Comparison of ENCODE assay signal across 25 cellular contexts in the genomic region with DNA sequence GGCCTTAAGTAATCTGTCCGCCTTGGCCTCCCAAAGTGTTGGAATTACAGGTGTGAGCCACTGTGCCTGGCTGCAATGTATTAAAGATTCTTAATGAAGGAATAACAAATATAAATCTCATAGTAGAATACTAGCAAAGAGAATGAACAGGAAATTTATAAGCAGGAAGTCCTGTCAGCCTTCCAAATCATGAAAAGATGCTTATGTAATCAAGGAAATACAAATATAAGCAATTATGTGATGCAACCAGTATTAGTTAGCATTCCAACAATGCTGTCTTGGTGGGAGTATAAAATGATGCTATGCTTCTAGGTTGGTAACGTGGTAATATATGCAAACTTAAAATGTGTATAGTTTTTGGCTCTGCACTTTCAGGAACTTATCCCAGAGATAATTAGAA.
A peak's percentile ranks its signal among the peaks of the same experiment; 100 is the strongest.
DNase-seq lines count a peak whose midpoint lies in the region; ATAC-seq and TF ChIP-seq lines count a peak whose summit lies in the region.
"Had no signal": no experiment of that assay in that cellular context is flagged by ENCODE, and none has a peak within 500 bp of the region (broad histone marks: within the 10 kb centered on the region; RNA-seq: fewer than 3 reads in every experiment).

No MANE protein-coding gene starts in this region.

- H3K27me3 Mint-ChIP-seq in effector memory CD8-positive, alpha-beta T cell, result no peaks in the 10 kb centered on the region
- peaks cover 4% of the 10 kb centered on the region for H3K27me3 Mint-ChIP-seq in glutamatergic neuron (ENCODE audit: unreplicated experiment)
- H3K27me3 Mint-ChIP-seq in naive thymus-derived CD4-positive, alpha-beta T cell, result no peaks in the 10 kb centered on the region
- no peaks in the 10 kb centered on the region for H3K27me3 Mint-ChIP-seq in natural killer cell (ENCODE audit: low read depth in 2 of 2)
- no peaks in the 10 kb centered on the region for H3K27me3 Mint-ChIP-seq in activated CD8-positive, alpha-beta T cell treated with anti-CD3 and anti-CD28 coated beads, Interleukin-2, amount 10 ng/mL, durations not matched to agents 7 days and 5 days (ENCODE audit: low read depth)
- H3K27me3 Mint-ChIP-seq: activated naive CD8-positive, alpha-beta T cell had no signal

- no peak overlapping the region for H2BK20ac ChIP-seq in IMR-90 (ENCODE audit: low read depth, low read length)

- no peak overlapping the region for H4K8ac ChIP-seq in IMR-90 (ENCODE audit: low read depth in 2 of 2, low read length in 2 of 2)

- H2AFZ ChIP-seq in IMR-90 (replicated peaks; ENCODE audit: low read length, poor library complexity), result no peak overlapping the region

- H3K9me1 ChIP-seq in IMR-90 (ENCODE audit: insufficient read depth, low read length), result peaks cover 3% of the 10 kb centered on the region; the same call in 1 of the 2 replicates

- H3K4me2 ChIP-seq in IMR-90 (ENCODE audit: low read depth, low read length), result no peak overlapping the region
- H3K4me2 ChIP-seq: SK-N-SH had no signal

- no peak overlapping the region for H2AK9ac ChIP-seq in IMR-90 (replicated peaks; ENCODE audit: low read depth, low read length, poor library complexity)

- peaks cover 3 to 16% of the 10 kb centered on the region in 2 experiments; a peak in 3 of 4 replicates for H3K79me1 ChIP-seq in IMR-90 (ENCODE audit: low read depth in 1 of 2, low read length in 2 of 2)

- in situ Hi-C loops in IMR-90 (cut with MboI; ENCODE audit: low sequenced_read_pairs), result no loop called here

- no peaks in the 10 kb centered on the region for H3K9me3 ChIP-seq in IMR-90 (ENCODE audit: control insufficient read depth, insufficient read depth, low read length)
- no peaks in the 10 kb centered on the region for H3K9me3 ChIP-seq in naive thymus-derived CD4-positive, alpha-beta T cell (ENCODE audit: control insufficient read depth in 2 of 3, low read length in 3 of 3)
- H3K9me3 ChIP-seq: ascending aorta, SK-N-SH had no signal

- no peak overlapping the region for H3K4me3 Mint-ChIP-seq in effector memory CD8-positive, alpha-beta T cell
- H3K4me3 Mint-ChIP-seq in glutamatergic neuron (ENCODE audit: unreplicated experiment), result no peak overlapping the region
- H3K4me3 Mint-ChIP-seq in naive thymus-derived CD4-positive, alpha-beta T cell, result no peak overlapping the region
- H3K4me3 Mint-ChIP-seq in natural killer cell, result no peak overlapping the region
- H3K4me3 Mint-ChIP-seq in activated CD8-positive, alpha-beta T cell treated with anti-CD3 and anti-CD28 coated beads, Interleukin-2, amount 10 ng/mL, durations not matched to agents 7 days and 5 days, result no peak overlapping the region
- H3K4me3 Mint-ChIP-seq: activated naive CD8-positive, alpha-beta T cell had no signal

- POLR2A ChIA-PET in IMR-90 (lab: Charles Lee; ENCODE audit: unreplicated experiment), result no interaction called here
- POLR2A ChIA-PET in naive thymus-derived CD4-positive, alpha-beta T cell (lab: Charles Lee), result no interaction called here
- POLR2A ChIA-PET in activated CD8-positive, alpha-beta T cell treated with anti-CD3 and anti-CD28 coated beads, Interleukin-2, amount 10 ng/mL, durations not matched to agents 7 days and 5 days (lab: Charles Lee), result interaction anchor here (0.6 kb wide), 1 partner anchor 1039 kb away, joined by 3 read pairs; no protein-coding TSS in a partner anchor

- H3K27ac Mint-ChIP-seq in effector memory CD8-positive, alpha-beta T cell, result peak overlapping the region; percentile 27 to 77
- H3K27ac Mint-ChIP-seq in glutamatergic neuron (ENCODE audit: unreplicated experiment) (peak overlapping the region; percentile 91), natural killer cell (no peak overlapping the region)
- peak overlapping the region in 4 of 9 donors; percentile 38 to 72 (median 52) for H3K27ac Mint-ChIP-seq in naive thymus-derived CD4-positive, alpha-beta T cell
- H3K27ac Mint-ChIP-seq in activated CD8-positive, alpha-beta T cell treated with anti-CD3 and anti-CD28 coated beads, Interleukin-2, amount 10 ng/mL, durations not matched to agents 7 days and 5 days, result no peak overlapping the region
- H3K27ac Mint-ChIP-seq: activated naive CD8-positive, alpha-beta T cell had no signal

- H3K9ac ChIP-seq in IMR-90 (ENCODE audit: low read depth, low read length), result no peak overlapping the region
- H3K9ac ChIP-seq: SK-N-SH had no signal

- H4K91ac ChIP-seq in IMR-90 (ENCODE audit: insufficient read depth, low read depth, low read length), result no peak overlapping the region

- H3K27me3 ChIP-seq in IMR-90 (ENCODE audit: control insufficient read depth, insufficient read depth, low read length), result no peaks in the 10 kb centered on the region
- H3K27me3 ChIP-seq in naive thymus-derived CD4-positive, alpha-beta T cell (ENCODE audit: control insufficient read depth in 2 of 2, insufficient read depth in 2 of 2, low read length in 2 of 2), result no peaks in the 10 kb centered on the region
- H3K27me3 ChIP-seq: ascending aorta, BE2C, stomach, tibial nerve had no signal

- H2BK5ac ChIP-seq in IMR-90 (ENCODE audit: low read depth, low read length, poor library complexity, severe bottlenecking), result no peak overlapping the region

- CTCF ChIA-PET in IMR-90 (lab: Yijun Ruan, JAX), result no interaction called here
- CTCF ChIA-PET in naive thymus-derived CD4-positive, alpha-beta T cell (lab: Charles Lee), result no interaction called here
- CTCF ChIA-PET in activated CD8-positive, alpha-beta T cell treated with anti-CD3 and anti-CD28 coated beads, Interleukin-2, amount 10 ng/mL, durations not matched to agents 7 days and 5 days (lab: Charles Lee), result no interaction called here

- no peak overlapping the region for H2BK15ac ChIP-seq in IMR-90 (ENCODE audit: low read depth, low read length)

- intact Hi-C loops in IMR-90 (cut with micrococcal nuclease), result no loop called here
- intact Hi-C loops in naive thymus-derived CD4-positive, alpha-beta T cell (cut with micrococcal nuclease), result no loop called here
- intact Hi-C loops in natural killer cell (cut with micrococcal nuclease), result no loop called here

- ATAC-seq in IMR-90 (ENCODE audit: low read depth) (peak; percentile 35), natural killer cell (no peak)
- no peak for ATAC-seq in effector memory CD8-positive, alpha-beta T cell (replicated peaks)
- no peak for ATAC-seq in naive thymus-derived CD4-positive, alpha-beta T cell
- no peak for ATAC-seq in activated CD8-positive, alpha-beta T cell treated with anti-CD3 and anti-CD28 coated beads, Interleukin-2, amount 10 ng/mL, durations not matched to agents 7 days and 5 days

- H3K18ac ChIP-seq in IMR-90 (ENCODE audit: low read depth, low read length), result no peak overlapping the region

- no peaks in the 10 kb centered on the region for H3K36me3 ChIP-seq in IMR-90 (ENCODE audit: control insufficient read depth, insufficient read depth, low read length)
- H3K36me3 ChIP-seq in naive thymus-derived CD4-positive, alpha-beta T cell (ENCODE audit: control insufficient read depth in 2 of 3, insufficient read depth in 3 of 3, low read length in 3 of 3), result peaks cover 0 to 4% (median 4%) of the 10 kb centered on the region in 3 experiments

- TF ChIP-seq RAD21 in IMR-90 (IDR thresholded peaks at IDR 0.05; ENCODE audit: low read length), result no peak

- H3K36me3 Mint-ChIP-seq in effector memory CD8-positive, alpha-beta T cell (ENCODE audit: insufficient read depth), result peaks cover 2% of the 10 kb centered on the region
- H3K36me3 Mint-ChIP-seq in glutamatergic neuron (ENCODE audit: unreplicated experiment) (peaks cover 21% of the 10 kb centered on the region), natural killer cell (peaks cover 5% of the 10 kb centered on the region)
- H3K36me3 Mint-ChIP-seq in naive thymus-derived CD4-positive, alpha-beta T cell, result peaks cover 11 to 48% (median 26%) of the 10 kb centered on the region in 5 donors
- peaks cover 57% of the 10 kb centered on the region for H3K36me3 Mint-ChIP-seq in activated CD8-positive, alpha-beta T cell treated with anti-CD3 and anti-CD28 coated beads, Interleukin-2, amount 10 ng/mL, durations not matched to agents 7 days and 5 days (ENCODE audit: low read depth)

- peaks cover 6 to 25% of the 10 kb centered on the region in 2 donors for H3K4me1 Mint-ChIP-seq in effector memory CD8-positive, alpha-beta T cell (ENCODE audit: low read depth in 2 of 2)
- H3K4me1 Mint-ChIP-seq in glutamatergic neuron (ENCODE audit: low read depth, unreplicated experiment), result no peaks in the 10 kb centered on the region
- H3K4me1 Mint-ChIP-seq in naive thymus-derived CD4-positive, alpha-beta T cell, result peaks cover 7 to 32% (median 17%) of the 10 kb centered on the region in 7 donors
- peaks cover 21 to 34% of the 10 kb centered on the region in 2 donors for H3K4me1 Mint-ChIP-seq in natural killer cell
- peaks cover 14% of the 10 kb centered on the region for H3K4me1 Mint-ChIP-seq in activated CD8-positive, alpha-beta T cell treated with anti-CD3 and anti-CD28 coated beads, Interleukin-2, amount 10 ng/mL, durations not matched to agents 7 days and 5 days (ENCODE audit: low read depth)

- no peaks in the 10 kb centered on the region for H3K4me1 ChIP-seq in IMR-90 (ENCODE audit: control insufficient read depth, insufficient read depth, low read length)
- no peaks in the 10 kb centered on the region for H3K4me1 ChIP-seq in naive thymus-derived CD4-positive, alpha-beta T cell (ENCODE audit: control insufficient read depth in 2 of 2, insufficient read depth in 2 of 2, low read length in 2 of 2)
- H3K4me1 ChIP-seq: ascending aorta, BE2C, tibial nerve had no signal

- no peak overlapping the region for H3K56ac ChIP-seq in IMR-90 (ENCODE audit: extremely low read depth, insufficient read depth, low read length)

- H3K4ac ChIP-seq in IMR-90 (ENCODE audit: low read depth, low read length), result peak overlapping the region; percentile 42; the same call in 1 of the 2 replicates

- H2BK120ac ChIP-seq in IMR-90 (ENCODE audit: low read depth, low read length), result no peak overlapping the region

- no peaks in the 10 kb centered on the region for H3K9me3 Mint-ChIP-seq in effector memory CD8-positive, alpha-beta T cell
- H3K9me3 Mint-ChIP-seq in glutamatergic neuron (ENCODE audit: unreplicated experiment) (peaks cover 7% of the 10 kb centered on the region), natural killer cell (no peaks in the 10 kb centered on the region)
- H3K9me3 Mint-ChIP-seq in naive thymus-derived CD4-positive, alpha-beta T cell, result peaks cover 0 to 11% (median 5%) of the 10 kb centered on the region in 11 donors
- H3K9me3 Mint-ChIP-seq in activated CD8-positive, alpha-beta T cell treated with anti-CD3 and anti-CD28 coated beads, Interleukin-2, amount 10 ng/mL, durations not matched to agents 7 days and 5 days (ENCODE audit: insufficient read depth), result peaks cover 9% of the 10 kb centered on the region

- no peak overlapping the region for H3K27ac ChIP-seq in IMR-90 (ENCODE audit: insufficient read depth, low read length)
- no peak overlapping the region for H3K27ac ChIP-seq in naive thymus-derived CD4-positive, alpha-beta T cell (ENCODE audit: low read depth, low read length)
- H3K27ac ChIP-seq: ascending aorta, RWPE1, stomach, tibial nerve had no signal

- dilution Hi-C loops in IMR-90 (cut with HindIII; ENCODE audit: low sequenced_read_pairs, unreplicated experiment), result no loop called here

- DNase-seq in AG10803 (ENCODE audit: low read depth) (peak; percentile 26), IMR-90 (peak; percentile 48), glutamatergic neuron (no peak), NOMO-1 treated with dmso at 0.1 percent for 144 hours (lab: John Stamatoyannopoulos, UW; ENCODE audit: unreplicated experiment) (no peak), natural killer cell (no peak)
- DNase-seq in effector memory CD8-positive, alpha-beta T cell, result no peak
- DNase-seq in naive thymus-derived CD4-positive, alpha-beta T cell, result no peak
- no peak for DNase-seq in activated CD8-positive, alpha-beta T cell treated with anti-CD3 and anti-CD28 coated beads, Interleukin-2, amount 10 ng/mL, durations not matched to agents 7 days and 5 days
- DNase-seq: activated CD4-positive, alpha-beta T cell treated with anti-CD3 and anti-CD28 coated beads for 1 hour; activated effector memory CD4-positive, alpha-beta T cell treated with Interleukin-2 at 50 U/mL for 16 hours; activated T-cell treated with anti-CD3 and anti-CD28 coated beads for 4 hours; BE2C; caudate nucleus; foreskin melanocyte; KBM-7; mesendoderm; NCI-H1436; SK-N-SH; stimulated activated CD8-positive, alpha-beta memory T cell treated with anti-CD3 and anti-CD28 coated beads, Interleukin-4, amount 100 ng/mL, for 48 hours; stomach; T-helper 2 cell had no signal

- H4K20me1 ChIP-seq in IMR-90 (ENCODE audit: insufficient read depth, low read length), result no peaks in the 10 kb centered on the region

- no TSS peak for BruUV-seq in IMR-90 (replicated peaks; lab: Mats Ljungman, UMichigan)

- H4K5ac ChIP-seq in IMR-90 (ENCODE audit: low read depth, low read length), result no peak overlapping the region

- WGBS in IMR-90 (ENCODE audit: extremely low coverage in 2 of 2, insufficient read length in 1 of 2), 2 experiments, result no CpG with 5 or more reads among the region's 2 CpGs

- H3K4me3 ChIP-seq in AG10803 (ENCODE audit: low read length), result no peak overlapping the region
- no peak overlapping the region for H3K4me3 ChIP-seq in IMR-90 (ENCODE audit: insufficient read depth, low read depth, low read length)
- no peak overlapping the region for H3K4me3 ChIP-seq in naive thymus-derived CD4-positive, alpha-beta T cell (ENCODE audit: low read length)
- H3K4me3 ChIP-seq: ascending aorta, stomach, tibial nerve had no signal

- TF ChIP-seq CTCF in AG10803 (conservative IDR thresholded peaks at IDR 0.05; ENCODE audit: low read length) (no peak), IMR-90 (conservative IDR thresholded peaks at IDR 0.05; ENCODE audit: low read depth, low read length) (no peak), glutamatergic neuron (IDR thresholded peaks at IDR 0.05; ENCODE audit: partially characterized antibody, unreplicated experiment) (no peak), natural killer cell (IDR thresholded peaks at IDR 0.05) (no peak)

- no peak for TF ChIP-seq POLR2A in IMR-90 (IDR thresholded peaks at IDR 0.05; ENCODE audit: low read depth, low read length)

- no peak overlapping the region for H2AK5ac ChIP-seq in IMR-90 (ENCODE audit: low read depth, low read length)

- H3K23ac ChIP-seq in IMR-90 (ENCODE audit: low read depth, low read length), result no peak overlapping the region

- no peak overlapping the region for H3K14ac ChIP-seq in IMR-90 (replicated peaks; ENCODE audit: low read depth, low read length)

Comparison
In these comparisons a context has a peak if more than half of its experiments do, and no peak if none do; other contexts are left out.
1. DNase-seq: peak in AG10803 (single experiment) and IMR-90 (single experiment); none in effector memory CD8-positive, alpha-beta T cell (0 of 3), glutamatergic neuron (single experiment), NOMO-1 treated with dmso at 0.1 percent for 144 hours (single experiment), naive thymus-derived CD4-positive, alpha-beta T cell (0 of 9), natural killer cell (single experiment) and activated CD8-positive, alpha-beta T cell treated with anti-CD3 and anti-CD28 coated beads, Interleukin-2, amount 10 ng/mL, durations not matched to agents 7 days and 5 days (single experiment).
2. H3K27ac Mint-ChIP-seq: peak in effector memory CD8-positive, alpha-beta T cell (2 of 2) and glutamatergic neuron (single experiment); none in natural killer cell (0 of 2) and activated CD8-positive, alpha-beta T cell treated with anti-CD3 and anti-CD28 coated beads, Interleukin-2, amount 10 ng/mL, durations not matched to agents 7 days and 5 days (single experiment).